13 cellular contexts compared by ENCODE assay signal in genomic region chr15:70495988-70496387, GRCh38.
"Had no signal": no experiment of that assay in that cellular context is flagged by ENCODE, and none has a peak within 500 bp of the region (broad histone marks: within the 10 kb centered on the region; RNA-seq: fewer than 3 reads in every experiment).

No MANE protein-coding gene starts in this region.

- H3K27me3 ChIP-seq: colonic mucosa, tibial nerve had no signal

- DNase-seq: activated CD4-positive, alpha-beta T cell treated with anti-CD3 and anti-CD28 coated beads, Interleukin-2, amount 50 U/mL, for 1 hour; activated CD4-positive, CD25-positive, alpha-beta regulatory T cell; activated naive CD4-positive, alpha-beta T cell treated with anti-CD3 and anti-CD28 coated beads for 36 hours; activated T-cell treated with anti-CD3 and anti-CD28 coated beads for 4 hours; colonic mucosa; effector CD8-positive, alpha-beta T cell; kidney; small intestine; stimulated activated naive B cell treated with anti-CD40 and anti-IgM and Interleukin-4, amounts not matched to agents 10 μg/mL and 1 μg/mL and 100 μg/mL, for 72 hours had no signal

- H3K9ac ChIP-seq: parathyroid adenoma had no signal

- H3K4me3 ChIP-seq: colonic mucosa, tibial nerve had no signal

- H2AFZ ChIP-seq: parathyroid adenoma had no signal

- H3K9me3 Mint-ChIP-seq: activated naive CD4-positive, alpha-beta T cell treated with anti-CD3 and anti-CD28 coated beads for 36 hours; activated T-helper 17 cell treated with anti-CD3 and anti-CD28 coated beads, Interleukin-2, amount 50 U/mL, for 72 hours; neural crest cell; stimulated activated naive B cell treated with anti-CD40 and anti-IgM and Interleukin-4, amounts not matched to agents 10 μg/mL and 1 μg/mL and 100 μg/mL, for 72 hours had no signal

- H3K36me3 Mint-ChIP-seq: stimulated activated naive B cell treated with anti-CD40 and anti-IgM and Interleukin-4, amounts not matched to agents 10 μg/mL and 1 μg/mL and 100 μg/mL, for 72 hours had no signal

- H3K4me3 Mint-ChIP-seq: activated naive CD4-positive, alpha-beta T cell treated with anti-CD3 and anti-CD28 coated beads for 36 hours; activated T-helper 17 cell treated with anti-CD3 and anti-CD28 coated beads, Interleukin-2, amount 50 U/mL, for 72 hours; neural crest cell; stimulated activated naive B cell treated with anti-CD40 and anti-IgM and Interleukin-4, amounts not matched to agents 10 μg/mL and 1 μg/mL and 100 μg/mL, for 72 hours had no signal

- H3K9me3 ChIP-seq: colonic mucosa, tibial nerve had no signal

- ATAC-seq: activated T-helper 17 cell treated with anti-CD3 and anti-CD28 coated beads, Interleukin-2, amount 50 U/mL, for 72 hours; stimulated activated naive B cell treated with anti-CD40 and anti-IgM and Interleukin-4, amounts not matched to agents 10 μg/mL and 1 μg/mL and 100 μg/mL, for 72 hours had no signal

- H3K27ac Mint-ChIP-seq: activated naive CD4-positive, alpha-beta T cell treated with anti-CD3 and anti-CD28 coated beads for 36 hours; stimulated activated naive B cell treated with anti-CD40 and anti-IgM and Interleukin-4, amounts not matched to agents 10 μg/mL and 1 μg/mL and 100 μg/mL, for 72 hours had no signal

- H3K79me2 ChIP-seq: parathyroid adenoma had no signal

- H3K4me1 ChIP-seq: colonic mucosa, parathyroid adenoma had no signal

- H3K36me3 ChIP-seq: colonic mucosa, tibial nerve had no signal

- H3K27ac ChIP-seq: colonic mucosa, parathyroid adenoma had no signal
